In the genomic region with DNA sequence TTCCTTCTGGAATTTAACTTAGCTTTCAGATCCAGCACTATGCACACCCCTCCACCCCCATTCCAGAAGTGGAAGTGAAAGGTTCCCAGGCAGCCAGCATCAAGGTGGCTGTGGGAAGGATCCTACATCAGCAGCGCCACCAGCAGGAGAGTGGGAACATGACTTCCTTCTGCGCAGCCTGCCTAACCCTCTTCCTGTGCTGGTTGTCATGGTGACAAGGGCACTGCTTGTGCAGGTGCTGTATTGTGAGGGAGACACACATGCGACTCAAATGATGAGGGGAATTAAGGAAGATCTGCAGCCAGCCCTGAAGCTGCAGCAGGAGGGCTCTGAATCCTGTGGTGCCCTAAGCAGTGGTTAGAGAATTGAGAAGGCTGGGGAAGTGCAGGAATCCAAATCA, we compare ENCODE assay signal across 12 cellular contexts.
A peak's percentile ranks its signal among the peaks of the same experiment; 100 is the strongest.
DNase-seq lines count a peak whose midpoint lies in the region; ATAC-seq and TF ChIP-seq lines count a peak whose summit lies in the region.
"Had no signal": no experiment of that assay in that cellular context is flagged by ENCODE, and none has a peak within 500 bp of the region (broad histone marks: within the 10 kb centered on the region; RNA-seq: fewer than 3 reads in every experiment).

No MANE protein-coding gene starts in this region.

- H3K9ac ChIP-seq in OCI-LY1 (ENCODE audit: low read length), result no peak overlapping the region

- peaks cover 3% of the 10 kb centered on the region for H3K9me3 Mint-ChIP-seq in activated naive CD8-positive, alpha-beta T cell treated with anti-CD3 and anti-CD28 coated beads for 36 hours

- H3F3A ChIP-seq in OCI-LY1 (ENCODE audit: insufficient read depth, low read length), result no peaks in the 10 kb centered on the region

- in situ Hi-C loops in ACHN (cut with HindIII; ENCODE audit: low pct_ligation_motif_present, low pct_unique_long_range_greater_than_20kb, low sequenced_read_pairs), result no loop called here

- H3K4me1 Mint-ChIP-seq in activated naive CD8-positive, alpha-beta T cell treated with anti-CD3 and anti-CD28 coated beads for 36 hours, result no peaks in the 10 kb centered on the region
- H3K4me1 Mint-ChIP-seq: CD4-positive, CD25-positive, alpha-beta regulatory T cell had no signal

- H3K36me3 ChIP-seq in OCI-LY1 (ENCODE audit: insufficient read depth, low read length), result no peaks in the 10 kb centered on the region

- no peaks in the 10 kb centered on the region for H4K20me1 ChIP-seq in OCI-LY1 (ENCODE audit: insufficient read depth, low read length)

- ATAC-seq in HG03432 (IDR thresholded peaks at IDR 0.05; ENCODE audit: unreplicated experiment) (peak; percentile 68), omental fat pad (ENCODE audit: low FRiP score) (no peak)

- no peak overlapping the region for H3K4me3 Mint-ChIP-seq in activated naive CD8-positive, alpha-beta T cell treated with anti-CD3 and anti-CD28 coated beads for 36 hours
- H3K4me3 Mint-ChIP-seq: CD4-positive, CD25-positive, alpha-beta regulatory T cell had no signal

- H3K36me3 Mint-ChIP-seq in activated naive CD8-positive, alpha-beta T cell treated with anti-CD3 and anti-CD28 coated beads for 36 hours, result no peaks in the 10 kb centered on the region
- H3K36me3 Mint-ChIP-seq: CD4-positive, CD25-positive, alpha-beta regulatory T cell had no signal

- TF ChIP-seq CTCF in OCI-LY1 (IDR thresholded peaks at IDR 0.05; ENCODE audit: low read length), result peak; percentile 55
- TF ChIP-seq CTCF in omental fat pad (IDR thresholded peaks at IDR 0.05), result no peak

- H3K9me2 ChIP-seq in OCI-LY1 (ENCODE audit: low read depth, low read length), result no peaks in the 10 kb centered on the region

- H3K9me3 ChIP-seq in OCI-LY1 (ENCODE audit: low read length), result no peaks in the 10 kb centered on the region

- no peak overlapping the region for H3K4me2 ChIP-seq in OCI-LY1 (ENCODE audit: low read length)

- no peaks in the 10 kb centered on the region for H3K27me3 ChIP-seq in OCI-LY1 (ENCODE audit: insufficient read depth, low read length)

- no peak overlapping the region for H3K27ac Mint-ChIP-seq in activated naive CD8-positive, alpha-beta T cell treated with anti-CD3 and anti-CD28 coated beads for 36 hours

- H2AFZ ChIP-seq in OCI-LY1 (ENCODE audit: low read length), result no peak overlapping the region

- H3K4me3 ChIP-seq in OCI-LY1 (ENCODE audit: low read depth, low read length, poor library complexity, severe bottlenecking), result no peak overlapping the region

- DNase-seq in ACHN (peak; percentile 6), iPS DF 19.7 (ENCODE audit: low read depth, low spot score) (peak; percentile 88), HPDE6-E6E7 (ENCODE audit: extremely low spot score) (no peak), omental fat pad (ENCODE audit: low spot score) (no peak), NCI-H1694 (lab: John Stamatoyannopoulos, UW) (no peak)
- DNase-seq in activated naive CD8-positive, alpha-beta T cell treated with anti-CD3 and anti-CD28 coated beads for 36 hours, result no peak
- DNase-seq: CD4-positive, CD25-positive, alpha-beta regulatory T cell; cortex of kidney; kidney had no signal

- H3K79me2 ChIP-seq in OCI-LY1 (ENCODE audit: insufficient read depth, low read length), result no peaks in the 10 kb centered on the region

- no peak overlapping the region for H3K27ac ChIP-seq in OCI-LY1 (ENCODE audit: low read depth, low read length, poor library complexity, severe bottlenecking)
- H3K27ac ChIP-seq: RWPE1 had no signal

- H3K4me1 ChIP-seq in OCI-LY1 (ENCODE audit: insufficient read depth, low read length, severe bottlenecking), result no peaks in the 10 kb centered on the region

- no peaks in the 10 kb centered on the region for H3K27me3 Mint-ChIP-seq in activated naive CD8-positive, alpha-beta T cell treated with anti-CD3 and anti-CD28 coated beads for 36 hours
- H3K27me3 Mint-ChIP-seq: CD4-positive, CD25-positive, alpha-beta regulatory T cell had no signal

Comparison
In these comparisons a context has a peak if more than half of its experiments do, and no peak if none do; other contexts are left out.
1. DNase-seq: peak in ACHN (single experiment) and iPS DF 19.7 (single experiment); none in HPDE6-E6E7 (single experiment), activated naive CD8-positive, alpha-beta T cell treated with anti-CD3 and anti-CD28 coated beads for 36 hours (single experiment), omental fat pad (single experiment) and NCI-H1694 (single experiment).